Comparison of ENCODE assay signal across 29 cellular contexts in genomic region chr6:56250266-56250665, GRCh38. TPM values are rescaled to one million over a fixed set of nuclear protein-coding genes. Genes with fewer than 3 reads are reported as not detected.
DNase-seq lines count a peak whose midpoint lies in the region; ATAC-seq and TF ChIP-seq lines count a peak whose summit lies in the region.
"Had no signal": no experiment of that assay in that cellular context is flagged by ENCODE, and none has a peak within 500 bp of the region (broad histone marks: within the 10 kb centered on the region; RNA-seq: fewer than 3 reads in every experiment).

No MANE protein-coding gene starts in this region.

- H3F3A ChIP-seq in neural progenitor cell (ENCODE audit: low read depth) = no peaks in the 10 kb centered on the region

- no peaks in the 10 kb centered on the region for H3K36me3 Mint-ChIP-seq in neural progenitor cell
- H3K36me3 Mint-ChIP-seq: activated naive CD8-positive, alpha-beta T cell; naive thymus-derived CD4-positive, alpha-beta T cell had no signal

- peaks cover 10% of the 10 kb centered on the region for H3K27me3 Mint-ChIP-seq in neural progenitor cell (ENCODE audit: insufficient read depth, low read depth)

- CTCF ChIA-PET in HEK293 (lab: Yijun Ruan, JAX) = interaction anchor here (0.7 to 0.9 kb wide), 2 partner anchors 11 to 43 kb away, joined by 3 to 4 read pairs; no protein-coding TSS in a partner anchor

- no peak overlapping the region for H3K4me2 ChIP-seq in neural progenitor cell
- H3K4me2 ChIP-seq: BLaER1 had no signal

- POLR2A ChIA-PET in HEK293 (lab: Yijun Ruan, JAX) = no interaction called here

- H3K9me3 ChIP-seq in HEK293 (ENCODE audit: control insufficient read depth, insufficient read depth, low read depth, low read length) = no peaks in the 10 kb centered on the region
- no peaks in the 10 kb centered on the region for H3K9me3 ChIP-seq in neural progenitor cell (ENCODE audit: low read depth)
- H3K9me3 ChIP-seq: HAP-1, prostate gland, tibial artery had no signal

- H3K79me2 ChIP-seq in neural progenitor cell (ENCODE audit: low read depth) = no peaks in the 10 kb centered on the region

- no peaks in the 10 kb centered on the region for H3K36me3 ChIP-seq in HEK293 (ENCODE audit: control insufficient read depth in 2 of 2, insufficient read depth in 1 of 2, low read length in 2 of 2)
- no peaks in the 10 kb centered on the region for H3K36me3 ChIP-seq in neural progenitor cell
- H3K36me3 ChIP-seq: BLaER1, HAP-1, prostate gland, tibial artery had no signal

- no peak for ATAC-seq in HG02588 (IDR thresholded peaks at IDR 0.05; ENCODE audit: unreplicated experiment)
- no peak for ATAC-seq in HG03354 (IDR thresholded peaks at IDR 0.05; ENCODE audit: poor library complexity, severe bottlenecking, unreplicated experiment)
- ATAC-seq: left ventricle myocardium superior; naive thymus-derived CD4-positive, alpha-beta T cell; Panc1 had no signal

- H3K27ac ChIP-seq in HEK293 (ENCODE audit: extremely low read depth, low read depth, low read length) = no peak overlapping the region
- H3K27ac ChIP-seq in neural progenitor cell = no peak overlapping the region
- H3K27ac ChIP-seq: BLaER1, prostate gland, tibial artery had no signal

- DNase-seq in NCI-H69 (lab: John Stamatoyannopoulos, UW) (peak; percentile 15), fibroblast of villous mesenchyme (ENCODE audit: low read depth) (peak; percentile 56), neural progenitor cell (ENCODE audit: low spot score) (no peak), OCI-M2 (lab: John Stamatoyannopoulos, UW; ENCODE audit: unreplicated experiment) (no peak)
- DNase-seq: activated CD4-positive, alpha-beta T cell treated with anti-CD3 and anti-CD28 coated beads for 4 hours; activated CD8-positive, alpha-beta memory T cell treated with anti-CD3 and anti-CD28 coated beads for 24 hours; anterior cingulate cortex; DMS153; hypothalamus; IMR-90; left ventricle myocardium superior; naive thymus-derived CD4-positive, alpha-beta T cell; NCI-H1105; NCI-H187; nucleus accumbens; Right ventricle myocardium superior; stimulated activated CD4-positive, alpha-beta T cell treated with anti-CD3 and anti-CD28 coated beads, Interleukin-4, amount 100 ng/mL, for 24 hours; tibial artery had no signal

- H3K27me3 ChIP-seq in neural progenitor cell = peaks cover 24% of the 10 kb centered on the region
- H3K27me3 ChIP-seq: BLaER1, tibial artery had no signal

- H4K20me1 ChIP-seq in neural progenitor cell (ENCODE audit: low read depth) = no peaks in the 10 kb centered on the region
- H4K20me1 ChIP-seq: BLaER1 had no signal

- H2AFZ ChIP-seq in neural progenitor cell (replicated peaks) = peak overlapping the region; percentile 73

- H3K4me1 Mint-ChIP-seq in neural progenitor cell = peaks cover 3% of the 10 kb centered on the region

- no peak overlapping the region for H3K9ac ChIP-seq in neural progenitor cell
- H3K9ac ChIP-seq: BLaER1 had no signal

- H3K4me3 Mint-ChIP-seq in neural progenitor cell = no peak overlapping the region
- H3K4me3 Mint-ChIP-seq: activated naive CD8-positive, alpha-beta T cell; naive thymus-derived CD4-positive, alpha-beta T cell had no signal

- no peak for TF ChIP-seq CTCF in HEK293 (tag by site-specific recombination; IDR thresholded peaks at IDR 0.05)
- no peak for TF ChIP-seq CTCF in fibroblast of villous mesenchyme (IDR thresholded peaks at IDR 0.05; ENCODE audit: insufficient read depth, low read depth, low read length)
- TF ChIP-seq CTCF in neural progenitor cell (IDR thresholded peaks at IDR 0.05) = no peak

- no peaks in the 10 kb centered on the region for H3K9me3 Mint-ChIP-seq in neural progenitor cell

- peaks cover 14% of the 10 kb centered on the region for H3K4me1 ChIP-seq in HEK293 (ENCODE audit: control insufficient read depth, insufficient read depth, low read length)
- H3K4me1 ChIP-seq in neural progenitor cell = no peaks in the 10 kb centered on the region
- H3K4me1 ChIP-seq: BLaER1, HAP-1, prostate gland had no signal

- H3K4me3 ChIP-seq in HEK293 (ENCODE audit: low read depth, low read length) = no peak overlapping the region
- H3K4me3 ChIP-seq in fibroblast of villous mesenchyme (ENCODE audit: low read depth, low read length) = no peak overlapping the region
- no peak overlapping the region for H3K4me3 ChIP-seq in neural progenitor cell
- H3K4me3 ChIP-seq: BLaER1, HAP-1, prostate gland, tibial artery had no signal

- no peak overlapping the region for H3K27ac Mint-ChIP-seq in neural progenitor cell
- H3K27ac Mint-ChIP-seq: activated naive CD8-positive, alpha-beta T cell; naive thymus-derived CD4-positive, alpha-beta T cell had no signal

TF ChIP-seq in HEK293, 187 proteins besides CTCF, POLR2A, EP300 and RAD21:
- TF ChIP-seq ZNF707 (tag by site-specific recombination; IDR thresholded peaks at IDR 0.05) (no peak), ZNF350 (tag by site-specific recombination; IDR thresholded peaks at IDR 0.05) (no peak), ZBTB17 (tag by site-specific recombination; IDR thresholded peaks at IDR 0.05) (0 out of 2 replicates have a peak, but pooled peaks have one; percentile 21)
- TF ChIP-seq, protein P1, sequence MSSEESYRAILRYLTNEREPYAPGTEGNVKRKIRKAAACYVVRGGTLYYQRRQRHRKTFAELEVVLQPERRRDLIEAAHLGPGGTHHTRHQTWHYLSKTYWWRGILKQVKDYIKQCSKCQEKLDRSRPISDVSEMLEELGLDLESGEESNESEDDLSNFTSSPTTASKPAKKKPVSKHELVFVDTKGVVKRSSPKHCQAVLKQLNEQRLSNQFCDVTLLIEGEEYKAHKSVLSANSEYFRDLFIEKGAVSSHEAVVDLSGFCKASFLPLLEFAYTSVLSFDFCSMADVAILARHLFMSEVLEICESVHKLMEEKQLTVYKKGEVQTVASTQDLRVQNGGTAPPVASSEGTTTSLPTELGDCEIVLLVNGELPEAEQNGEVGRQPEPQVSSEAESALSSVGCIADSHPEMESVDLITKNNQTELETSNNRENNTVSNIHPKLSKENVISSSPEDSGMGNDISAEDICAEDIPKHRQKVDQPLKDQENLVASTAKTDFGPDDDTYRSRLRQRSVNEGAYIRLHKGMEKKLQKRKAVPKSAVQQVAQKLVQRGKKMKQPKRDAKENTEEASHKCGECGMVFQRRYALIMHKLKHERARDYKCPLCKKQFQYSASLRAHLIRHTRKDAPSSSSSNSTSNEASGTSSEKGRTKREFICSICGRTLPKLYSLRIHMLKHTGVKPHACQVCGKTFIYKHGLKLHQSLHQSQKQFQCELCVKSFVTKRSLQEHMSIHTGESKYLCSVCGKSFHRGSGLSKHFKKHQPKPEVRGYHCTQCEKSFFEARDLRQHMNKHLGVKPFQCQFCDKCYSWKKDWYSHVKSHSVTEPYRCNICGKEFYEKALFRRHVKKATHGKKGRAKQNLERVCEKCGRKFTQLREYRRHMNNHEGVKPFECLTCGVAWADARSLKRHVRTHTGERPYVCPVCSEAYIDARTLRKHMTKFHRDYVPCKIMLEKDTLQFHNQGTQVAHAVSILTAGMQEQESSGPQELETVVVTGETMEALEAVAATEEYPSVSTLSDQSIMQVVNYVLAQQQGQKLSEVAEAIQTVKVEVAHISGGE (tag by site-specific recombination; conservative IDR thresholded peaks at IDR 0.05; ENCODE audit: low read depth) = no peak

RNA-seq across cellular contexts. Expression of gene COL21A1, which starts 2.9 kb away (rescaled TPM):
- under 0.01 and 0.64 TPM in 2 replicates for total RNA-seq in fibroblast of villous mesenchyme
- total RNA-seq in neural progenitor cell (ENCODE audit: low replicate concordance) = 0.43 and 0.95 TPM in 2 replicates
- total RNA-seq: G401; IMR-90; naive thymus-derived CD4-positive, alpha-beta T cell; NCI-H460; T-helper 2 cell treated with Interferon-gamma antibody and Interleukin-4, amounts not matched to agents 100 ng/mL and 5 ng/mL, for 36 hours had no signal

Comparison
In these comparisons a context has a peak if more than half of its experiments do, and no peak if none do; other contexts are left out.
1. DNase-seq: peak in NCI-H69 (single experiment) and fibroblast of villous mesenchyme (single experiment); none in neural progenitor cell (single experiment) and OCI-M2 (single experiment).